ENCODE assay signal across 8 cellular contexts in the genomic region with DNA sequence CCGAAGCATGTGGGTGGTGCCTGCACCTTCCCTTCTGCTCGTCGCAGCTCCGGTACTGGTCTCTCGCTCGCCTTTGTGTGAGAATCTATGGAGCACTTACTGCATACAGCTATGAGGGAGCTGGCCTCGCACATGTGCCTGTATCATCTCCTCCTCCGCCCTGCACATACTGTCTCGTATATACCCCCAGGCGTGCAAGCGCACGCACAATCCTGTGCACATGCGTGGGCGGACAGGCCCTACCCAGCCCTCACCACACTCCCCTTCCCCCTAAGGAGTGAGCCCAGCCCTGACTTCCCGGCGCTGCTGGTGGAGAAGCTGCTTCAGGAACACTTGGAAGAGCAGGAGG. TPM values are rescaled to one million over a fixed set of nuclear protein-coding genes. Genes with fewer than 3 reads are reported as not detected.
DNase-seq lines count a peak whose midpoint lies in the region; ATAC-seq, FAIRE-seq and TF ChIP-seq lines count a peak whose summit lies in the region.

No MANE protein-coding gene starts in this region.

- TF ChIP-seq CTCF in C4-2B (conservative IDR thresholded peaks at IDR 0.05) (no peak), colonic mucosa (IDR thresholded peaks at IDR 0.05) (no peak)

- no CpG with 5 or more reads among the region's 16 CpGs for WGBS in neuronal stem cell (ENCODE audit: extremely low coverage in 2 of 2, insufficient read length in 2 of 2, insufficient replicate concordance in 1 of 2), 2 donors

- H3K27ac ChIP-seq in C4-2B (peak overlapping the region; percentile 90; the same call in 1 of the 2 replicates), colonic mucosa (no peak overlapping the region), neuronal stem cell (replicated peaks; ENCODE audit: low read length) (no peak overlapping the region)

- H2BK12ac ChIP-seq in neuronal stem cell (ENCODE audit: low read length) = no peak overlapping the region

- H2BK5ac ChIP-seq in neuronal stem cell (ENCODE audit: low read length) = no peak overlapping the region

- peak overlapping the region; percentile 78 for H3K18ac ChIP-seq in neuronal stem cell (ENCODE audit: low read length)

- no peak overlapping the region for H4K8ac ChIP-seq in neuronal stem cell (ENCODE audit: low read depth, low read length)

- peak overlapping the region; percentile 21 for H3K4me2 ChIP-seq in neuronal stem cell (ENCODE audit: insufficient read depth, low read length, poor library complexity, severe bottlenecking)

- no peak overlapping the region for H4K91ac ChIP-seq in neuronal stem cell (ENCODE audit: low read depth, low read length, poor library complexity)

- H3K4me1 ChIP-seq in colonic mucosa (peaks cover 11% of the 10 kb centered on the region), neuronal stem cell (ENCODE audit: control insufficient read depth in 2 of 2, insufficient read depth in 1 of 2, low read depth in 1 of 2, low read length in 2 of 2) (peaks cover 8 to 20% of the 10 kb centered on the region in 2 donors)

- H3K4me3 ChIP-seq in colonic mucosa (no peak overlapping the region), neuronal stem cell (ENCODE audit: low read length in 2 of 2) (peak overlapping the region in 1 of 2 donors; percentile 12)

- H2BK120ac ChIP-seq in neuronal stem cell (ENCODE audit: low read depth, low read length) = no peak overlapping the region

- peak; percentile 83 for FAIRE-seq in HTR-8/SVneo (lab: Jason Lieb, UNC)

- no peak overlapping the region for H2BK15ac ChIP-seq in neuronal stem cell (ENCODE audit: low read length)

- H3K9me3 ChIP-seq in colonic mucosa (no peaks in the 10 kb centered on the region), neuronal stem cell (replicated peaks in 1 of 2; ENCODE audit: control insufficient read depth in 2 of 2, insufficient read depth in 1 of 2, low read depth in 1 of 2, low read length in 2 of 2) (no peaks in the 10 kb centered on the region)

- intact Hi-C loops in colonic mucosa (cut with DNase I) = no loop called here

- in situ Hi-C loops in G401 (cut with HindIII; ENCODE audit: low sequenced_read_pairs) = no loop called here

- ATAC-seq in HG03139 (IDR thresholded peaks at IDR 0.05; ENCODE audit: unreplicated experiment) = no peak

- no peaks in the 10 kb centered on the region for H3K36me3 ChIP-seq in colonic mucosa
- H3K36me3 ChIP-seq in neuronal stem cell (replicated peaks in 1 of 2; ENCODE audit: control insufficient read depth in 2 of 2, insufficient read depth in 2 of 2, low read length in 2 of 2) = peaks cover 36 to 58% of the 10 kb centered on the region in 2 donors

- peaks cover 3% of the 10 kb centered on the region for H3K79me1 ChIP-seq in neuronal stem cell (ENCODE audit: low read depth, low read length)

- H3K4ac ChIP-seq in neuronal stem cell (ENCODE audit: low read length) = no peak overlapping the region

- DNase-seq in HTR-8/SVneo (ENCODE audit: insufficient read length, low spot score) (no peak), colonic mucosa (no peak), neuronal stem cell (ENCODE audit: low spot score) (no peak), G401 (ENCODE audit: low spot score) (no peak), NCI-H128 (lab: John Stamatoyannopoulos, UW; ENCODE audit: unreplicated experiment) (no peak), T-helper 9 cell (no peak)

- H2AFZ ChIP-seq in neuronal stem cell (ENCODE audit: low read length) = no peak overlapping the region

- H3K27me3 ChIP-seq in colonic mucosa (no peaks in the 10 kb centered on the region), neuronal stem cell (ENCODE audit: control insufficient read depth in 3 of 3, insufficient read depth in 3 of 3, low read depth in 1 of 3, low read length in 3 of 3) (no peaks in the 10 kb centered on the region)

- peak overlapping the region; percentile 8 for H3K23ac ChIP-seq in neuronal stem cell (ENCODE audit: low read depth, low read length, poor library complexity)

- peak overlapping the region; percentile 3 to 61 for H3K9ac ChIP-seq in colonic mucosa (ENCODE audit: low read depth in 2 of 2, low read length in 2 of 2)
- H3K9ac ChIP-seq in neuronal stem cell (ENCODE audit: low read depth, low read length, poor library complexity) = peak overlapping the region; percentile 26

- H3K14ac ChIP-seq in neuronal stem cell (ENCODE audit: low read length) = no peak overlapping the region

- H2AK5ac ChIP-seq in neuronal stem cell (ENCODE audit: low read depth, low read length) = no peak overlapping the region

RNA-seq across cellular contexts. Expression of a gene that starts 8.7 kb away (rescaled TPM):
- total RNA-seq in colonic mucosa = 10 to 100 TPM; 42.9 to 48.2 TPM
- polyA plus RNA-seq in neuronal stem cell (2013, experiment 1 of 2) = 52.3 TPM
- polyA plus RNA-seq in neuronal stem cell (2013, experiment 2 of 2) = 51.8 TPM
- total RNA-seq in G401 (2014; rRNA removed; shearing (Covaris generic)) = 7.9 and 31.5 TPM in 2 replicates

RNA-seq across cellular contexts. Expression of a gene that starts 11.9 kb away (rescaled TPM):
- total RNA-seq in colonic mucosa = 10 to 100 TPM; 47.1 to 95.2 TPM
- polyA plus RNA-seq in neuronal stem cell (2013, experiment 1 of 2) = 0.79 TPM
- 0.73 TPM for polyA plus RNA-seq in neuronal stem cell (2013, experiment 2 of 2)
- total RNA-seq in G401 (2014; rRNA removed; shearing (Covaris generic)) = 77.6 and 103 TPM in 2 replicates

RNA-seq across cellular contexts. Expression of a gene that starts 31.4 kb away (rescaled TPM):
- total RNA-seq in colonic mucosa = 10 to 100 TPM in 1 of 2 donors, 1 to 10 TPM in 1; 8.9 to 21.7 TPM
- 21.4 TPM for polyA plus RNA-seq in neuronal stem cell (2013, experiment 1 of 2)
- 20.5 TPM for polyA plus RNA-seq in neuronal stem cell (2013, experiment 2 of 2)
- total RNA-seq in G401 (2014; rRNA removed; shearing (Covaris generic)) = 30.4 and 67.0 TPM in 2 replicates

RNA-seq across cellular contexts. Expression of a gene that starts 42.2 kb away (rescaled TPM):
- 1 to 10 TPM; 3.5 to 4.2 TPM for total RNA-seq in colonic mucosa
- polyA plus RNA-seq in neuronal stem cell (2013, experiment 1 of 2) = 3.4 TPM
- polyA plus RNA-seq in neuronal stem cell (2013, experiment 2 of 2) = 4.3 TPM
- total RNA-seq in G401 (2014; rRNA removed; shearing (Covaris generic)) = 0.14 and 2.0 TPM in 2 replicates
